23 cellular contexts compared by ENCODE assay signal in genomic region chr21:27677547-27677946, GRCh38.
"Had no signal": no experiment of that assay in that cellular context is flagged by ENCODE, and none has a peak within 500 bp of the region (broad histone marks: within the 10 kb centered on the region; RNA-seq: fewer than 3 reads in every experiment).

No MANE protein-coding gene starts in this region.

- DNase-seq: dermis blood vessel endothelial cell; effector memory CD4-positive, alpha-beta T cell; foreskin fibroblast; gastrocnemius medialis; heart left ventricle; kidney; natural killer cell; occipital lobe; pancreas; stimulated activated CD4-positive, alpha-beta T cell treated with anti-CD3 and anti-CD28 coated beads, Interleukin-2, amount 100 ng/mL, for 24 hours; stimulated activated CD4-positive, alpha-beta T cell treated with anti-CD3 and anti-CD28 coated beads, Interleukin-4, amount 100 ng/mL, for 24 hours; stimulated activated naive CD8-positive, alpha-beta T cell treated with anti-CD3 and anti-CD28 coated beads, Interleukin-15, Interleukin-2, amounts not matched to agents 100 U/mL and 50 U/mL, for 24 hours; substantia nigra; testis; tibial artery had no signal

- H3K4me2 ChIP-seq: hepatocyte had no signal

- H3K9me3 ChIP-seq: esophagus muscularis mucosa, gastrocnemius medialis, heart left ventricle, pancreas, right atrium auricular region, testis, tibial artery had no signal

- H3K4me1 ChIP-seq: gastrocnemius medialis, heart left ventricle, pancreas, right atrium auricular region, testis had no signal

- H3K36me3 ChIP-seq: esophagus muscularis mucosa, gastrocnemius medialis, heart left ventricle, pancreas, right atrium auricular region, tibial artery had no signal

- H2AFZ ChIP-seq: hepatocyte had no signal

- H3K27me3 ChIP-seq: esophagus muscularis mucosa, gastrocnemius medialis, heart left ventricle, hepatocyte, right atrium auricular region, testis, tibial artery had no signal

- H3K27ac ChIP-seq: coronary artery, esophagus muscularis mucosa, gastrocnemius medialis, heart left ventricle, hepatocyte, pancreas, right atrium auricular region, testis, tibial artery had no signal

- ATAC-seq: gastrocnemius medialis; heart left ventricle; left lobe of liver; natural killer cell; pancreas; sciatic nerve; stimulated activated memory B cell treated with anti-CD40 and anti-IgM and Interleukin-4, amounts not matched to agents 10 μg/mL and 1 μg/mL and 100 μg/mL, for 72 hours; stimulated activated naive CD8-positive, alpha-beta T cell treated with anti-CD3 and anti-CD28 coated beads, Interleukin-15, Interleukin-2, amounts not matched to agents 100 U/mL and 50 U/mL, for 24 hours had no signal

- H3K79me2 ChIP-seq: hepatocyte had no signal

- H3K4me3 ChIP-seq: coronary artery, esophagus muscularis mucosa, gastrocnemius medialis, heart left ventricle, hepatocyte, lung, pancreas, right atrium auricular region, testis, tibial artery had no signal
